ENCODE assay signal across 21 cellular contexts in the genomic region with DNA sequence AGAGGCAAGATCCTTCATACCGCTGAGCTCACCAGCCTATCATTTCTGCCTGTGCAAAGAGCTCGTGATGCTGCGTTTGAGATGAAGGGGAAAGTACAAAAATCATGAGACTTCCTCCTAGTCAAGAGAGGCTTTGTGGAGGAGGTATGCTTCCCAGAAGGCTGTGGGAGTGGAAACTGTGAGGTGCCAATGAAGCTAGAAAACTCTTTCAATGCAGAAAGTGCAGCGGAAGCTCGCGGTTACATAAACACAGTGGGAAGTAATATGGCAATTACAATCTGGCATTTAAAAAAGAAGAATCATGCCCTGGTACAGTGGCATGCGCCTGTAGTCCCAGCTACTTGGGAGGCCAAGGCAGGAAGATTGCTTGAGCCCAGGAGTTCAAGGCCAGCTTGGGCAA.
"Had no signal": no experiment of that assay in that cellular context is flagged by ENCODE, and none has a peak within 500 bp of the region (broad histone marks: within the 10 kb centered on the region; RNA-seq: fewer than 3 reads in every experiment).

No MANE protein-coding gene starts in this region.

- H3K9me3 Mint-ChIP-seq: activated CD8-positive, alpha-beta T cell treated with anti-CD3 and anti-CD28 coated beads for 36 hours; activated naive CD4-positive, alpha-beta T cell treated with anti-CD3 and anti-CD28 coated beads, Interleukin-2, amount 50 U/mL, for 24 hours; activated T-helper 1 cell treated with anti-CD3 and anti-CD28 coated beads, Interleukin-12 subunit alpha, Interleukin-12 subunit beta, Interleukin-2, Interleukin-4 antibody, amounts not matched to agents 30 ng/mL and 10 ng/mL and 1 ng/mL, durations not matched to agents 14 hours and 24 hours and 36 hours; stimulated activated effector memory CD8-positive, alpha-beta T cell treated with anti-CD3 and anti-CD28 coated beads, Interleukin-12 subunit alpha, Interleukin-12 subunit beta, amount 100 ng/mL, for 72 hours; T-helper 1 cell treated with Interleukin-12 subunit alpha and Interleukin-12 subunit beta and Interleukin-4 antibody, amounts not matched to agents 30 μg/mL and 1 μg/mL, for 36 hours had no signal

- H3K36me3 Mint-ChIP-seq: activated naive CD4-positive, alpha-beta T cell treated with anti-CD3 and anti-CD28 coated beads, Interleukin-2, amount 50 U/mL, for 24 hours; stimulated activated effector memory CD8-positive, alpha-beta T cell treated with anti-CD3 and anti-CD28 coated beads, Interleukin-12 subunit alpha, Interleukin-12 subunit beta, amount 100 ng/mL, for 72 hours had no signal

- DNase-seq: activated CD4-positive, alpha-beta T cell treated with anti-CD3 and anti-CD28 coated beads for 48 hours; activated CD4-positive, CD25-positive, alpha-beta regulatory T cell; activated CD8-positive, alpha-beta T cell treated with anti-CD3 and anti-CD28 coated beads for 36 hours; activated gamma-delta T cell; dermis blood vessel endothelial cell; effector CD8-positive, alpha-beta T cell; erythroblast; glutamatergic neuron; islet precursor cell; mesenchymal stem cell; mucosa of descending colon; nephron progenitor cell; small intestine; stimulated activated CD4-positive, alpha-beta T cell treated with anti-CD3 and anti-CD28 coated beads, Interleukin-2, amount 100 ng/mL, for 24 hours; testis; upper lobe of left lung had no signal

- H3K4me3 ChIP-seq: mucosa of descending colon, testis, upper lobe of left lung had no signal

- H3K27ac ChIP-seq: testis, upper lobe of left lung had no signal

- H3K36me3 ChIP-seq: upper lobe of left lung had no signal

- H3K4me3 Mint-ChIP-seq: activated CD8-positive, alpha-beta T cell treated with anti-CD3 and anti-CD28 coated beads for 36 hours; activated naive CD4-positive, alpha-beta T cell treated with anti-CD3 and anti-CD28 coated beads, Interleukin-2, amount 50 U/mL, for 24 hours; activated T-helper 1 cell treated with anti-CD3 and anti-CD28 coated beads, Interleukin-12 subunit alpha, Interleukin-12 subunit beta, Interleukin-2, Interleukin-4 antibody, amounts not matched to agents 30 ng/mL and 10 ng/mL and 1 ng/mL, durations not matched to agents 14 hours and 24 hours and 36 hours; brain; nephron progenitor cell; stimulated activated effector memory CD8-positive, alpha-beta T cell treated with anti-CD3 and anti-CD28 coated beads, Interleukin-12 subunit alpha, Interleukin-12 subunit beta, amount 100 ng/mL, for 72 hours; T-helper 1 cell treated with Interleukin-12 subunit alpha and Interleukin-12 subunit beta and Interleukin-4 antibody, amounts not matched to agents 30 μg/mL and 1 μg/mL, for 36 hours had no signal

- H3K4me1 ChIP-seq: testis had no signal

- H3K27me3 ChIP-seq: testis, upper lobe of left lung had no signal

- H3K27ac Mint-ChIP-seq: activated CD8-positive, alpha-beta T cell treated with anti-CD3 and anti-CD28 coated beads for 36 hours; activated naive CD4-positive, alpha-beta T cell treated with anti-CD3 and anti-CD28 coated beads, Interleukin-2, amount 50 U/mL, for 24 hours; activated T-helper 1 cell treated with anti-CD3 and anti-CD28 coated beads, Interleukin-12 subunit alpha, Interleukin-12 subunit beta, Interleukin-2, Interleukin-4 antibody, amounts not matched to agents 30 ng/mL and 10 ng/mL and 1 ng/mL, durations not matched to agents 14 hours and 24 hours and 36 hours; brain; nephron progenitor cell; stimulated activated effector memory CD8-positive, alpha-beta T cell treated with anti-CD3 and anti-CD28 coated beads, Interleukin-12 subunit alpha, Interleukin-12 subunit beta, amount 100 ng/mL, for 72 hours; T-helper 1 cell treated with Interleukin-12 subunit alpha and Interleukin-12 subunit beta and Interleukin-4 antibody, amounts not matched to agents 30 μg/mL and 1 μg/mL, for 36 hours had no signal

- H3K9me3 ChIP-seq: mucosa of descending colon, testis, upper lobe of left lung had no signal

- H3K4me1 Mint-ChIP-seq: activated naive CD4-positive, alpha-beta T cell treated with anti-CD3 and anti-CD28 coated beads, Interleukin-2, amount 50 U/mL, for 24 hours; brain; nephron progenitor cell; stimulated activated effector memory CD8-positive, alpha-beta T cell treated with anti-CD3 and anti-CD28 coated beads, Interleukin-12 subunit alpha, Interleukin-12 subunit beta, amount 100 ng/mL, for 72 hours had no signal
